16 cellular contexts compared by ENCODE assay signal in the genomic region with DNA sequence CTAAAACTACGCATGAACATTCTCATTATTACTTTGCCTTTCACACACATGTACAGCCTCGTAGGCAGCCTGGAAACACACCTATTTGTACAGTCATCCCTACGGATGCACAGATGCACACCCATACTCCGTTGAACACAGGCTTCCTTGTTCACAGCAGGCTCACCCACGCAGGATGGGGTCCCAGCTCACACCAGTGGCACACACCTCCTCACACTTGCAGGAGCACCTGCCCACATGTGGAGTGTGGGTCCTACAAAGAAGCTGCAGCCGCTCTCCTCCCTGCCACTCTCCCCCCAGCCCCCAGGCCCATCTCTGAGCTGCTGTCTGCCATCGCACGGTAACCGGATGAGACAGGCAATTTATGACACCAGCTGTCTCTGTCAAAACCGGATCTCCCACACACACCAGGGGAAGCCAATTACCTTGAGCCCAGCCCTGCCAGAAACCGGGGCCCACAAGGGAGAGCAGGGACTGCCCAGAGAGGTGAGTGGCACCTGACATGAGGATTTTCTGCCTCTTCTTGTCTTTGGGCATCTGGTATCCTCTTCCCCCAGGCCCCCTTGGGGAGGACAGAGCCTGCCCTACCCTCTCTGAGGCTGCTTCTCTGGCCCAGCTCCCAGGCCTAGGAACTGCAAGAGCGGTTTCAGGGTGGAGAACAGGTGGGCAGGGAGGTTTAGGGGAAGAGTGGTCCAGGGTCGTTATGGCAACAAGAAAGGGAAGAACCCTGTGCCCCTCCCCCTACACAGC.
DNase-seq lines count a peak whose midpoint lies in the region; ATAC-seq, FAIRE-seq and TF ChIP-seq lines count a peak whose summit lies in the region.
"Had no signal": no experiment of that assay in that cellular context is flagged by ENCODE, and none has a peak within 500 bp of the region (broad histone marks: within the 10 kb centered on the region; RNA-seq: fewer than 3 reads in every experiment).

No MANE protein-coding gene starts in this region.

- H3K9ac ChIP-seq in SK-N-SH (no peak overlapping the region), kidney (ENCODE audit: low read length in 2 of 2) (no peak overlapping the region)

- POLR2A ChIA-PET in SK-N-SH (lab: Yijun Ruan, JAX) = interaction anchor here (0.6 kb wide), 1 partner anchor 143 kb away, joined by 3 read pairs; no protein-coding TSS in a partner anchor

- H2AFZ ChIP-seq in SK-N-SH (ENCODE audit: low read depth) = no peak overlapping the region

- no peaks in the 10 kb centered on the region for H3K9me2 ChIP-seq in SK-N-SH

- H3K27me3 ChIP-seq in SK-N-SH (ENCODE audit: insufficient read depth) = no peaks in the 10 kb centered on the region

- intact Hi-C loops in kidney (cut with DNase I) = no loop called here

- CTCF ChIA-PET in SK-N-SH (lab: Yijun Ruan, JAX) = interaction anchor here (0.7 to 2.8 kb wide), 7 partner anchors 10 to 359 kb away, joined by 3 to 10 read pairs (median 3); no protein-coding TSS in a partner anchor

- no peak overlapping the region for H3K4me2 ChIP-seq in SK-N-SH

- peak overlapping the region in 2 of 5 experiments; percentile 13 to 14 for H3K4me3 Mint-ChIP-seq in brain

- H3K36me3 ChIP-seq in SK-N-SH (replicated peaks in 1 of 2; ENCODE audit: control insufficient read depth in 1 of 2, insufficient read depth in 2 of 2, low read length in 1 of 2) (no peaks in the 10 kb centered on the region), kidney (ENCODE audit: control insufficient read depth in 1 of 2, insufficient read depth in 2 of 2, low read length in 2 of 2) (no peaks in the 10 kb centered on the region)
- H3K36me3 ChIP-seq: upper lobe of right lung had no signal

- H3K36me3 Mint-ChIP-seq in brain = no peaks in the 10 kb centered on the region

- no peak for TF ChIP-seq RAD21 in SK-N-SH (IDR thresholded peaks at IDR 0.05; ENCODE audit: low read length)

- peaks cover 54% of the 10 kb centered on the region for H3K4me1 Mint-ChIP-seq in brain

- WGBS in SK-N-SH (ENCODE audit: low lambda C conversion rate) = 20% methylated on average over 9 of the region's 13 CpGs

- ATAC-seq in SK-N-SH treated with all-trans-retinoic acid at 6 μM for 48 hours (no peak), HG02763 (IDR thresholded peaks at IDR 0.05; ENCODE audit: unreplicated experiment) (no peak)
- ATAC-seq: upper lobe of right lung had no signal

- no peak overlapping the region for H3K4me3 ChIP-seq in SK-N-SH (ENCODE audit: low read depth in 2 of 2, low read length in 1 of 2)
- H3K4me3 ChIP-seq in kidney (ENCODE audit: low read length in 2 of 2) = no peak overlapping the region
- H3K4me3 ChIP-seq: upper lobe of right lung had no signal

- no peak for FAIRE-seq in kidney (lab: Jason Lieb, UNC)
- FAIRE-seq: H54 had no signal

- 0 out of 4 replicates have a peak, but pooled peaks of 1 of the 2 experiments have one; percentile 35 for TF ChIP-seq EP300 in SK-N-SH (IDR thresholded peaks at IDR 0.05; ENCODE audit: borderline replicate concordance in 1 of 2, low read depth in 1 of 2, low read length in 1 of 2)

- H3K79me2 ChIP-seq in SK-N-SH (ENCODE audit: insufficient read depth) = no peaks in the 10 kb centered on the region

- H3F3A ChIP-seq in SK-N-SH (replicated peaks; ENCODE audit: insufficient read depth) = no peaks in the 10 kb centered on the region

- H3K9me3 Mint-ChIP-seq in brain = peaks cover 0 to 8% (median 0%) of the 10 kb centered on the region in 5 experiments

- H3K27ac Mint-ChIP-seq in brain = peak overlapping the region in 4 of 5 experiments; percentile 20 to 85 (median 59)

- no peaks in the 10 kb centered on the region for H4K20me1 ChIP-seq in SK-N-SH (ENCODE audit: insufficient read depth)

- DNase-seq in SK-N-SH = peak; percentile 80
- peak; percentile 57 to 83 for DNase-seq in NCI-H446 (lab: John Stamatoyannopoulos, UW)
- DNase-seq in kidney = no peak
- no peak for DNase-seq in LoVo (ENCODE audit: low spot score)
- no peak for DNase-seq in DMS53 (lab: John Stamatoyannopoulos, UW)
- DNase-seq: ACHN; activated CD8-positive, alpha-beta memory T cell treated with anti-CD3 and anti-CD28 coated beads, Interleukin-2, amount 50 U/mL, for 4 hours; Calu3; cortex of kidney; NCI-H146; Right ventricle myocardium superior; upper lobe of right lung had no signal

- peaks cover 15% of the 10 kb centered on the region for H3K27me3 Mint-ChIP-seq in brain

- no peak for TF ChIP-seq CTCF in SK-N-SH (IDR thresholded peaks at IDR 0.05)
- TF ChIP-seq CTCF in brain (conservative IDR thresholded peaks at IDR 0.05) = no peak
- TF ChIP-seq CTCF in kidney (IDR thresholded peaks at IDR 0.05; ENCODE audit: borderline replicate concordance, extremely low read depth, insufficient read depth) = no peak

- H3K27ac ChIP-seq in SK-N-SH (ENCODE audit: low read depth in 2 of 2, low read length in 1 of 2) (peak overlapping the region in 1 of 2 experiments; percentile 76; a peak in 2 of 4 replicates), kidney (ENCODE audit: low read depth in 2 of 2, low read length in 2 of 2) (no peak overlapping the region)
- H3K27ac ChIP-seq: upper lobe of right lung had no signal

- H3K4me1 ChIP-seq in SK-N-SH (ENCODE audit: control insufficient read depth in 1 of 2, insufficient read depth in 2 of 2, low read depth in 1 of 2, low read length in 1 of 2) = peaks cover 0 to 25% of the 10 kb centered on the region in 2 experiments; a peak in 2 of 4 replicates
- H3K4me1 ChIP-seq in kidney (ENCODE audit: control insufficient read depth in 1 of 2, insufficient read depth in 1 of 2, low read depth in 1 of 2, low read length in 2 of 2) = peaks cover 0 to 4% of the 10 kb centered on the region in 2 donors
- H3K4me1 ChIP-seq: upper lobe of right lung had no signal

- no peaks in the 10 kb centered on the region for H3K9me3 ChIP-seq in SK-N-SH
- no peaks in the 10 kb centered on the region for H3K9me3 ChIP-seq in kidney (ENCODE audit: control insufficient read depth in 1 of 2, low read length in 2 of 2)
- H3K9me3 ChIP-seq: upper lobe of right lung had no signal

TF ChIP-seq in SK-N-SH, 30 proteins besides CTCF, POLR2A, EP300 and RAD21 (continues in another document):
- TF ChIP-seq CHD2 (IDR thresholded peaks at IDR 0.05; ENCODE audit: low read length, partially characterized antibody) = no peak
- TF ChIP-seq RCOR1 (IDR thresholded peaks at IDR 0.05; ENCODE audit: low read length) = no peak
- no peak for TF ChIP-seq YY1 (IDR thresholded peaks at IDR 0.05; ENCODE audit: low read depth)
- TF ChIP-seq MEF2A (IDR thresholded peaks at IDR 0.05; ENCODE audit: borderline replicate concordance, low read depth) = no peak
- TF ChIP-seq, protein P1, sequence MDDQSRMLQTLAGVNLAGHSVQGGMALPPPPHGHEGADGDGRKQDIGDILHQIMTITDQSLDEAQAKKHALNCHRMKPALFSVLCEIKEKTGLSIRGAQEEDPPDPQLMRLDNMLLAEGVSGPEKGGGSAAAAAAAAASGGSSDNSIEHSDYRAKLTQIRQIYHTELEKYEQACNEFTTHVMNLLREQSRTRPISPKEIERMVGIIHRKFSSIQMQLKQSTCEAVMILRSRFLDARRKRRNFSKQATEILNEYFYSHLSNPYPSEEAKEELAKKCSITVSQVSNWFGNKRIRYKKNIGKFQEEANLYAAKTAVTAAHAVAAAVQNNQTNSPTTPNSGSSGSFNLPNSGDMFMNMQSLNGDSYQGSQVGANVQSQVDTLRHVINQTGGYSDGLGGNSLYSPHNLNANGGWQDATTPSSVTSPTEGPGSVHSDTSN (IDR thresholded peaks at IDR 0.05) = no peak
- TF ChIP-seq, protein P2, sequence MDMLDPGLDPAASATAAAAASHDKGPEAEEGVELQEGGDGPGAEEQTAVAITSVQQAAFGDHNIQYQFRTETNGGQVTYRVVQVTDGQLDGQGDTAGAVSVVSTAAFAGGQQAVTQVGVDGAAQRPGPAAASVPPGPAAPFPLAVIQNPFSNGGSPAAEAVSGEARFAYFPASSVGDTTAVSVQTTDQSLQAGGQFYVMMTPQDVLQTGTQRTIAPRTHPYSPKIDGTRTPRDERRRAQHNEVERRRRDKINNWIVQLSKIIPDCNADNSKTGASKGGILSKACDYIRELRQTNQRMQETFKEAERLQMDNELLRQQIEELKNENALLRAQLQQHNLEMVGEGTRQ (IDR thresholded peaks at IDR 0.05; ENCODE audit: borderline replicate concordance, low read depth, low read length) = no peak
- no peak for TF ChIP-seq ELF1 (IDR thresholded peaks at IDR 0.05)
- no peak for TF ChIP-seq RFX5 (IDR thresholded peaks at IDR 0.05; ENCODE audit: low read length)
- TF ChIP-seq MXI1 (IDR thresholded peaks at IDR 0.05; ENCODE audit: low read depth, low read length) = peak; percentile 46; the same call in 1 of the 2 replicates
- TF ChIP-seq FOXJ3 (CRISPR knock-in tag; IDR thresholded peaks at IDR 0.05) = peak; percentile 7; the same call in 1 of the 2 replicates

TF ChIP-seq in SK-N-SH treated with all-trans-retinoic acid at 6 μM for 48 hours, 23 proteins besides CTCF, POLR2A, EP300 and RAD21:
- TF ChIP-seq ZNF8 (CRISPR knock-in tag; IDR thresholded peaks at IDR 0.05) = no peak

Comparison
In these comparisons a context has a peak if more than half of its experiments do, and no peak if none do; other contexts are left out.
1. DNase-seq: peak in SK-N-SH (single experiment) and NCI-H446 (2 of 2); none in kidney (single experiment), LoVo (single experiment) and DMS53 (single experiment).